ENCODE assay signal across 8 cellular contexts in the genomic region with DNA sequence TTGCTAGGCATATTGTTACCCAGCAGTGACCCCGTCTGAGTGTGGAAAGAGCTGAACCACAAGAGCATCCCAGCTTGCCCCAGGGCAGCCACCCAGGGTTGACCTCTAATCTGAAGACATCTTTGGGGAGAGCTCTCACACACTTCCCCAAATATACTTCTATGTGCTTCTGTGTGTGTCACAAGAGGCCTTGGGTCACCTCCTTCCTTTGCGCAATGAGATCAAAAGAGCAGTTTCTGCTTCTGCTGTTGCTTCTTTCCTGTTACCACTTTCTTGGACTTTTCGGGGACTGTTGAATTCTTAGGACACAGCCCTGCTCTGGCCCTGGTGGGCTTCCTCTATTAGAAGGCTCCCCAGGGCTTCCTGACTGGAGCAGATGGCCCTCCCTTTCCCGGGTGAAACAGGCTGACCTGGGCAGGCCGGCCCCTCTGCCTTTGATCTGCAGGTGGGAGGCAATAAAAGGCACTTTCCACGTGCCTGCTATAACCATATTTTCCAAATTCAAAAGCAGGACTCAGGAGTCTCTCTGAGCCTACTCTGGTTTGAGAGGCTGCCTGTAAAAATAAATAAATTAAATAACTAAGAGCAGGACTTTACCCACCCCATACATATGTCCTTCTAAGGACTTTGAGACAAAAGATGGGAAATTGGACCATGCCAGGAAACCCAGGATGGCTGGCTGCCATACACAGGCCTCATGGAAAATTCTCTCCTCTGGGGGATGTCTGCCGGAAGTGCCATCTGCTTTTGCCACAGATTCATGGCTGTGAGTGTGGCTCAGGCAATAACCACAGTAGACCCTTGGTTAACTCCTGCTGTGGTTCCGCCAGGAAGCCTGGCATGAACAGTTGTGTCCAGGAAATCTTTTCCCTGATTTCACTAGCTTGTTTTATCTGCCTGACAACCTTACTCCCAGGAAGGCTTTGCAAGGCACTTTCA. TPM values are rescaled to one million over a fixed set of nuclear protein-coding genes. Genes with fewer than 3 reads are reported as not detected.
DNase-seq lines count a peak whose midpoint lies in the region; ATAC-seq, FAIRE-seq and TF ChIP-seq lines count a peak whose summit lies in the region.

No MANE protein-coding gene starts in this region.

- H3K27ac ChIP-seq in thymus (ENCODE audit: low read depth), result peak overlapping the region; percentile 64

- H3K4me1 ChIP-seq in thymus (ENCODE audit: control insufficient read depth, insufficient read depth, low read length), result peaks cover 31% of the 10 kb centered on the region

- POLR2A ChIA-PET in activated B cell treated with CpG ODN at 0.5 μM for 24 hours (lab: Charles Lee), result interaction anchor here (1.0 to 7.3 kb wide), 13 partner anchors 15 to 336 kb away, joined by 3 to 321 read pairs (median 4); a partner anchor contains a TSS

- peak overlapping the region; percentile 0 for H3K4me3 Mint-ChIP-seq in activated T-cell treated with anti-CD3 and anti-CD28 coated beads, Interleukin-2, amount 50 U/mL, for 24 hours
- H3K4me3 Mint-ChIP-seq in activated B cell treated with CpG ODN at 0.5 μM for 24 hours, result peak overlapping the region; percentile 63

- intact Hi-C loops in activated B cell treated with CpG ODN at 0.5 μM for 24 hours (cut with micrococcal nuclease), result loop anchor here (1.0 to 5.0 kb wide), 2 partner anchors 16 to 481 kb away; no protein-coding TSS in a partner anchor
- intact Hi-C loops in left colon (cut with DNase I, micrococcal nuclease), result loop anchor here (5.0 to 10.0 kb wide), 2 partner anchors 83 to 86 kb away; no protein-coding TSS in a partner anchor

- WGBS in thymus, result 19% methylated on average over 8 of the region's 8 CpGs

- H3K9me3 ChIP-seq in thymus (ENCODE audit: control insufficient read depth), result no peaks in the 10 kb centered on the region

- no peak for TF ChIP-seq CTCF in activated B cell treated with CpG ODN at 0.5 μM for 24 hours (IDR thresholded peaks at IDR 0.05)

- H3K4me3 ChIP-seq in thymus (ENCODE audit: low read length), result no peak overlapping the region

- peak overlapping the region; percentile 88 for H3K27ac Mint-ChIP-seq in activated T-cell treated with anti-CD3 and anti-CD28 coated beads, Interleukin-2, amount 50 U/mL, for 24 hours
- peak overlapping the region; percentile 88 for H3K27ac Mint-ChIP-seq in activated B cell treated with CpG ODN at 0.5 μM for 24 hours

- no peak for FAIRE-seq in HTR-8/SVneo (lab: Jason Lieb, UNC)

- H3K36me3 Mint-ChIP-seq in activated T-cell treated with anti-CD3 and anti-CD28 coated beads, Interleukin-2, amount 50 U/mL, for 24 hours (ENCODE audit: low read depth), result no peaks in the 10 kb centered on the region
- H3K36me3 Mint-ChIP-seq in activated B cell treated with CpG ODN at 0.5 μM for 24 hours (ENCODE audit: low read depth), result no peaks in the 10 kb centered on the region

- H3K36me3 ChIP-seq in thymus (ENCODE audit: control insufficient read depth, insufficient read depth), result no peaks in the 10 kb centered on the region

- peaks cover 7% of the 10 kb centered on the region for H3K9me3 Mint-ChIP-seq in activated T-cell treated with anti-CD3 and anti-CD28 coated beads, Interleukin-2, amount 50 U/mL, for 24 hours
- H3K9me3 Mint-ChIP-seq in activated B cell treated with CpG ODN at 0.5 μM for 24 hours, result no peaks in the 10 kb centered on the region

- ATAC-seq in activated B cell treated with CpG ODN at 0.5 μM for 24 hours (ENCODE audit: low read depth) (peak; percentile 80), left colon (peak; percentile 53), GM21381 (IDR thresholded peaks at IDR 0.05; ENCODE audit: unreplicated experiment) (no peak), GM19023 (IDR thresholded peaks at IDR 0.05; ENCODE audit: unreplicated experiment) (no peak)

- H3K27me3 ChIP-seq in thymus (ENCODE audit: control insufficient read depth, insufficient read depth), result no peaks in the 10 kb centered on the region

- DNase-seq in activated T-cell treated with anti-CD3 and anti-CD28 coated beads, Interleukin-2, amount 50 U/mL, for 24 hours, result peak; percentile 50
- DNase-seq in activated T-cell treated with anti-CD3 and anti-CD28 coated beads, Interleukin-2, amount 50 U/mL, for 1 hour, result no peak
- no peak for DNase-seq in activated B cell treated with CpG ODN at 0.5 μM for 24 hours
- DNase-seq in left colon, result peak in 1 of 2 donors; percentile 40
- no peak for DNase-seq in HTR-8/SVneo (ENCODE audit: insufficient read length, low spot score)

- H3K27me3 Mint-ChIP-seq in activated T-cell treated with anti-CD3 and anti-CD28 coated beads, Interleukin-2, amount 50 U/mL, for 24 hours, result no peaks in the 10 kb centered on the region
- no peaks in the 10 kb centered on the region for H3K27me3 Mint-ChIP-seq in activated B cell treated with CpG ODN at 0.5 μM for 24 hours

- H3K4me1 Mint-ChIP-seq in activated T-cell treated with anti-CD3 and anti-CD28 coated beads, Interleukin-2, amount 50 U/mL, for 24 hours (ENCODE audit: low read depth), result peaks cover 41% of the 10 kb centered on the region
- H3K4me1 Mint-ChIP-seq in activated B cell treated with CpG ODN at 0.5 μM for 24 hours, result peaks cover 43% of the 10 kb centered on the region

- CTCF ChIA-PET in activated B cell treated with CpG ODN at 0.5 μM for 24 hours (lab: Charles Lee), result interaction anchor here (0.9 to 6.5 kb wide), 19 partner anchors 8 to 481 kb away, joined by 3 to 229 read pairs (median 10); a partner anchor contains a TSS

RNA-seq across cellular contexts. Expression of a gene that starts 28.3 kb away (rescaled TPM):
- 184 and 185 TPM in 2 replicates for total RNA-seq in activated B cell treated with CpG ODN at 0.5 μM for 24 hours
- total RNA-seq in left colon, result 1 to 10 TPM; 5.5 to 8.6 TPM
- polyA plus RNA-seq in thymus, result 69.4 TPM

RNA-seq across cellular contexts. Expression of a gene that starts 48.1 kb away (rescaled TPM):
- 3.1 and 3.8 TPM in 2 replicates for total RNA-seq in activated B cell treated with CpG ODN at 0.5 μM for 24 hours
- 10 to 100 TPM; 48.9 to 67.9 TPM for total RNA-seq in left colon
- polyA plus RNA-seq in thymus, result 179 TPM

Comparison
In these comparisons a context has a peak if more than half of its experiments do, and no peak if none do; other contexts are left out.
1. ATAC-seq: peak in activated B cell treated with CpG ODN at 0.5 μM for 24 hours (single experiment) and left colon (single experiment); none in GM21381 (single experiment) and GM19023 (single experiment).
2. RNA of a gene that starts 28.3 kb away (total RNA-seq): 184 to 185 TPM in activated B cell treated with CpG ODN at 0.5 μM for 24 hours; 5.5 to 8.6 TPM in left colon; every median in the first group is over 10 times any median in the second.
3. RNA of a gene that starts 48.1 kb away (total RNA-seq): 48.9 to 67.9 TPM in left colon; 3.1 to 3.8 TPM in activated B cell treated with CpG ODN at 0.5 μM for 24 hours; every median in the first group is over 10 times any median in the second.